Comparison of ENCODE assay signal across 24 cellular contexts in the genomic region with DNA sequence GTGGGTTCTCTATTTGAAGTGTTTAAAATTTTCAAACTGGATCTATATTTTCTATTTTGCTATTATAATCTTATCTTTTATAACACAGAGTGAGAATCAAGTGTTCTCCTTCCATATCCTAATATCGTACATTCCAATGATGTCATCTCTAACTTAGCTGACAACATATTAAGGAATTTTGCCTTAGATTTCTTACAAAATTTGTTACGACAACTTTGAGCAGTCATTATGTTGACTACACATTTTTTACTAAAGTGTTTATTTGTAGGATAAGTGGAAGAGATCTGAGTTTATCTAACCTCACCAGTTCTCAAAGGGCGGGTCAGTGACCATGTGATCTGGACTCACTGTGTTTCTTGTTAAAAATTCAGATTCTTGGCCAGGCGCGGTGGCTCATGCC. TPM values are rescaled to one million over a fixed set of nuclear protein-coding genes. Genes with fewer than 3 reads are reported as not detected.
DNase-seq lines count a peak whose midpoint lies in the region; ATAC-seq, FAIRE-seq and TF ChIP-seq lines count a peak whose summit lies in the region.
"Had no signal": no experiment of that assay in that cellular context is flagged by ENCODE, and none has a peak within 500 bp of the region (broad histone marks: within the 10 kb centered on the region; RNA-seq: fewer than 3 reads in every experiment).

No MANE protein-coding gene starts in this region.

- H3K36me3 ChIP-seq in K562 (ENCODE audit: control insufficient read depth, insufficient read depth, low read length), result no peaks in the 10 kb centered on the region
- H3K36me3 ChIP-seq: BE2C had no signal

- DNase-seq in ELR (ENCODE audit: low read depth), result peak; percentile 17
- no peak for DNase-seq in HTR-8/SVneo (ENCODE audit: insufficient read length, low spot score)
- DNase-seq in K562 (ENCODE audit: extremely low read depth in 1 of 4, low spot score in 3 of 4), result no peak
- DNase-seq in NAMALWA (ENCODE audit: low spot score), result no peak
- DNase-seq in NCI-H2107 treated with DMSO at 0.1 percent for 48 hours (lab: John Stamatoyannopoulos, UW; ENCODE audit: unreplicated experiment), result no peak
- DNase-seq in DMS79 (lab: John Stamatoyannopoulos, UW), result no peak
- DNase-seq: ACHN; BE2C; C1 segment of cervical spinal cord; CD4-positive, CD25-positive, alpha-beta regulatory T cell; CD8-positive, alpha-beta memory T cell; COR-L47; DMS 273 treated with DMSO at 0.1 percent for 48 hours; H9; Kasumi-1; KG1 had no signal

- no peak overlapping the region for H3K4me3 ChIP-seq in K562

- no peaks in the 10 kb centered on the region for H4K20me1 ChIP-seq in K562 (replicated peaks; ENCODE audit: control insufficient read depth, insufficient read depth, low read length)

- H3K9ac ChIP-seq in K562 (ENCODE audit: insufficient read depth in 1 of 2, low read depth in 2 of 2, low read length in 2 of 2), result no peak overlapping the region

- no peaks in the 10 kb centered on the region for H3K4me1 ChIP-seq in K562 (replicated peaks in 1 of 2; ENCODE audit: control insufficient read depth in 2 of 2, insufficient read depth in 2 of 2, low read length in 2 of 2)
- H3K4me1 ChIP-seq: BE2C had no signal

- H3K9me1 ChIP-seq in K562 (ENCODE audit: control insufficient read depth, insufficient read depth, low read length), result no peaks in the 10 kb centered on the region

- no peak for TF ChIP-seq EP300 in K562 (IDR thresholded peaks at IDR 0.05; ENCODE audit: low read length)

- CTCF ChIA-PET in K562 (lab: Yijun Ruan, JAX; ENCODE audit: low intra/inter-chr PET ratio), result no interaction called here

- POLR2A ChIA-PET in K562 (lab: Yijun Ruan, JAX), result no interaction called here

- peak; percentile 60 for FAIRE-seq in HTR-8/SVneo (lab: Jason Lieb, UNC)
- FAIRE-seq in K562 (lab: Jason Lieb, UNC), result no peak
- FAIRE-seq: A204.1, G401.6, GM12891, GM18507, H1 had no signal

- BruUV-seq in K562 (replicated peaks; lab: Mats Ljungman, UMichigan), result no TSS peak

- in situ Hi-C loops in K562 (cut with MboI), result no loop called here

- no peaks in the 10 kb centered on the region for H3K79me2 ChIP-seq in K562 (ENCODE audit: control insufficient read depth, insufficient read depth, low read length)

- no peak overlapping the region for H3K4me2 ChIP-seq in K562 (ENCODE audit: insufficient read depth, low read length)

- WGBS in K562 (ENCODE audit: insufficient coverage, low coverage, missing lambda C conversion rate), result 0% methylated on average over 5 of the region's 5 CpGs

- no peaks in the 10 kb centered on the region for H3K27me3 ChIP-seq in K562 (ENCODE audit: control insufficient read depth in 2 of 2, insufficient read depth in 2 of 2, low read length in 2 of 2)

- no peak for TF ChIP-seq RAD21 in K562 (CRISPR knock-in tag; conservative IDR thresholded peaks at IDR 0.05 in 1 of 2, IDR thresholded peaks at IDR 0.05 in 1 of 2)

- H3K27ac ChIP-seq in K562 (ENCODE audit: extremely low read depth, low read depth, low read length), result no peak overlapping the region

- TF ChIP-seq CTCF in K562 (IDR thresholded peaks at IDR 0.05 in 2 of 3, conservative IDR thresholded peaks at IDR 0.05 in 1 of 3; ENCODE audit: insufficient read depth in 2 of 3, low read depth in 1 of 3, low read length in 3 of 3), result no peak

- intact Hi-C loops in K562 (cut with micrococcal nuclease), result no loop called here

- H2AFZ ChIP-seq in K562 (ENCODE audit: low read depth, low read length), result no peak overlapping the region

- no peaks in the 10 kb centered on the region for H3K9me3 ChIP-seq in K562 (replicated peaks; ENCODE audit: control insufficient read depth, insufficient read depth, low read depth, low read length)
- H3K9me3 ChIP-seq: BE2C had no signal

- ATAC-seq in K562, result no peak

- TF ChIP-seq POLR2A in K562 (conservative IDR thresholded peaks at IDR 0.05), result no peak

TF ChIP-seq in K562, 482 proteins besides CTCF, POLR2A, EP300 and RAD21:
- no peak for TF ChIP-seq SRSF7 (optimal IDR thresholded peaks at IDR 0.05; ENCODE audit: low read depth, low read length)
- TF ChIP-seq NCOA1 (IDR thresholded peaks at IDR 0.05; ENCODE audit: low read depth), result no peak
- no peak for TF ChIP-seq IFI16 (CRISPR knock-in tag; IDR thresholded peaks at IDR 0.05)
- TF ChIP-seq BCOR (IDR thresholded peaks at IDR 0.05), result no peak
- no peak for TF ChIP-seq THRAP3 (IDR thresholded peaks at IDR 0.05; ENCODE audit: borderline replicate concordance)
- TF ChIP-seq, protein P1, sequence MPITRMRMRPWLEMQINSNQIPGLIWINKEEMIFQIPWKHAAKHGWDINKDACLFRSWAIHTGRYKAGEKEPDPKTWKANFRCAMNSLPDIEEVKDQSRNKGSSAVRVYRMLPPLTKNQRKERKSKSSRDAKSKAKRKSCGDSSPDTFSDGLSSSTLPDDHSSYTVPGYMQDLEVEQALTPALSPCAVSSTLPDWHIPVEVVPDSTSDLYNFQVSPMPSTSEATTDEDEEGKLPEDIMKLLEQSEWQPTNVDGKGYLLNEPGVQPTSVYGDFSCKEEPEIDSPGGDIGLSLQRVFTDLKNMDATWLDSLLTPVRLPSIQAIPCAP (CRISPR knock-in tag; IDR thresholded peaks at IDR 0.05; ENCODE audit: borderline replicate concordance), result no peak
- TF ChIP-seq, protein P2, sequence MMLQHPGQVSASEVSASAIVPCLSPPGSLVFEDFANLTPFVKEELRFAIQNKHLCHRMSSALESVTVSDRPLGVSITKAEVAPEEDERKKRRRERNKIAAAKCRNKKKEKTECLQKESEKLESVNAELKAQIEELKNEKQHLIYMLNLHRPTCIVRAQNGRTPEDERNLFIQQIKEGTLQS (IDR thresholded peaks at IDR 0.05), result 0 out of 2 replicates have a peak, but pooled peaks have one; percentile 17
- TF ChIP-seq, protein P2 (CRISPR knock-in tag; conservative IDR thresholded peaks at IDR 0.05), result no peak
TF ChIP-seq in K562: peak in this region for 1.

RNA-seq across cellular contexts. Expression of a gene that starts 12.7 kb away (rescaled TPM):
- not detected in 2 replicates for total RNA-seq in K562 (2011; cell fraction: chromatin; rRNA removed; ENCODE audit: low replicate concordance)
- not detected in 2 replicates for total RNA-seq in K562 (2011; cell fraction: nucleolus; rRNA removed)
- not detected in 2 replicates for total RNA-seq in K562 (2011; cell fraction: nucleoplasm; rRNA removed)
- total RNA-seq in K562 (2014; rRNA removed) (not detected in 2 replicates), K562 (2014; rRNA removed; fragmentation: Illumina TruSeq; extraction: Trizol) (not detected in 2 replicates), K562 (2015; rRNA removed; fragmentation: Illumina TruSeq; extraction: Trizol) (not detected in 2 replicates), K562 (2021) (not detected in 2 replicates)
- polyA plus RNA-seq in K562 (2011; rRNA removed) (not detected in 2 replicates), K562 (2014; fragmentation: Illumina TruSeq; extraction: Trizol) (not detected in 2 replicates), K562 (2014; fragmentation: Nextera tagmentation; extraction: Ambion mirVana) (not detected), K562 (2014; rRNA removed) (not detected in 2 replicates)
- polyA plus RNA-seq in K562 (2011; cell fraction: cytosol; rRNA removed), result not detected in 2 replicates
- polyA plus RNA-seq in K562 (2011; cell fraction: nucleus; rRNA removed), result not detected in 2 replicates
- polyA plus RNA-seq in K562 (2012), result not detected in 2 replicates
- polyA minus RNA-seq in K562 (2011; rRNA and poly(A)+ RNA removed), result not detected in 2 replicates
- not detected in 2 replicates for polyA minus RNA-seq in K562 (2011; cell fraction: cytosol; rRNA and poly(A)+ RNA removed)
- polyA minus RNA-seq in K562 (2011; cell fraction: nucleus; rRNA and poly(A)+ RNA removed), result not detected in 2 replicates
- total RNA-seq: CD4-positive, CD25-positive, alpha-beta regulatory T cell; CD8-positive, alpha-beta memory T cell; Daoy; H1; H9; HT-29 had no signal
- polyA plus RNA-seq: CD8-positive, alpha-beta memory T cell; IgD-negative memory B cell had no signal

RNA-seq across cellular contexts. Expression of a gene that starts 15.1 kb away (rescaled TPM):
- not detected in 2 replicates for total RNA-seq in K562 (2011; cell fraction: chromatin; rRNA removed; ENCODE audit: low replicate concordance)
- total RNA-seq in K562 (2011; cell fraction: nucleolus; rRNA removed), result not detected in 2 replicates
- total RNA-seq in K562 (2011; cell fraction: nucleoplasm; rRNA removed), result not detected in 2 replicates
- total RNA-seq in K562 (2014; rRNA removed) (not detected in 2 replicates), K562 (2014; rRNA removed; fragmentation: Illumina TruSeq; extraction: Trizol) (not detected in 2 replicates), K562 (2015; rRNA removed; fragmentation: Illumina TruSeq; extraction: Trizol) (not detected in 2 replicates), K562 (2021) (not detected in 2 replicates)
- polyA plus RNA-seq in K562 (2011; rRNA removed) (not detected in 2 replicates), K562 (2014; fragmentation: Illumina TruSeq; extraction: Trizol) (not detected in 2 replicates), K562 (2014; fragmentation: Nextera tagmentation; extraction: Ambion mirVana) (not detected), K562 (2014; rRNA removed) (not detected in 2 replicates)
- polyA plus RNA-seq in K562 (2011; cell fraction: cytosol; rRNA removed), result not detected in 2 replicates
- polyA plus RNA-seq in K562 (2011; cell fraction: nucleus; rRNA removed), result not detected in 2 replicates
- not detected in 2 replicates for polyA plus RNA-seq in K562 (2012)
- polyA minus RNA-seq in K562 (2011; rRNA and poly(A)+ RNA removed), result not detected in 2 replicates
- not detected in 2 replicates for polyA minus RNA-seq in K562 (2011; cell fraction: cytosol; rRNA and poly(A)+ RNA removed)
- polyA minus RNA-seq in K562 (2011; cell fraction: nucleus; rRNA and poly(A)+ RNA removed), result not detected in 2 replicates
- total RNA-seq: CD4-positive, CD25-positive, alpha-beta regulatory T cell; CD8-positive, alpha-beta memory T cell; Daoy; H1; H9; HT-29 had no signal
- polyA plus RNA-seq: CD4-positive, CD25-positive, alpha-beta regulatory T cell; CD8-positive, alpha-beta memory T cell; H1; IgD-negative memory B cell had no signal

RNA-seq across cellular contexts. Expression of a gene that starts 41.0 kb away (rescaled TPM):
- not detected in 2 replicates for total RNA-seq in K562 (2011; cell fraction: chromatin; rRNA removed; ENCODE audit: low replicate concordance)
- not detected in 2 replicates for total RNA-seq in K562 (2011; cell fraction: nucleolus; rRNA removed)
- not detected in 2 replicates for total RNA-seq in K562 (2011; cell fraction: nucleoplasm; rRNA removed)
- not detected in 2 replicates for total RNA-seq in K562 (2014; rRNA removed)
- total RNA-seq in K562 (2014; rRNA removed; fragmentation: Illumina TruSeq; extraction: Trizol), result not detected in 2 replicates
- total RNA-seq in K562 (2015; rRNA removed; fragmentation: Illumina TruSeq; extraction: Trizol), result not detected in 2 replicates
- total RNA-seq in K562 (2021), result not detected in 2 replicates
- not detected in 2 replicates for polyA plus RNA-seq in K562 (2011; rRNA removed)
- polyA plus RNA-seq in K562 (2011; cell fraction: cytosol; rRNA removed), result not detected in 2 replicates
- not detected in 2 replicates for polyA plus RNA-seq in K562 (2011; cell fraction: nucleus; rRNA removed)
- not detected in 2 replicates for polyA plus RNA-seq in K562 (2012)
- polyA plus RNA-seq in K562 (2014; fragmentation: Illumina TruSeq; extraction: Trizol), result not detected in 2 replicates
- polyA plus RNA-seq in K562 (2014; fragmentation: Nextera tagmentation; extraction: Ambion mirVana), result not detected
- not detected in 2 replicates for polyA plus RNA-seq in K562 (2014; rRNA removed)
- polyA minus RNA-seq in K562 (2011; rRNA and poly(A)+ RNA removed), result not detected in 2 replicates
- not detected in 2 replicates for polyA minus RNA-seq in K562 (2011; cell fraction: cytosol; rRNA and poly(A)+ RNA removed)
- not detected in 2 replicates for polyA minus RNA-seq in K562 (2011; cell fraction: nucleus; rRNA and poly(A)+ RNA removed)
- total RNA-seq: HT-29 had no signal
- polyA plus RNA-seq: IgD-negative memory B cell had no signal
